In genomic region chr1:92366045-92366405, GRCh38 we compare ENCODE assay signal across 24 cellular contexts.
A peak's percentile ranks its signal among the peaks of the same experiment; 100 is the strongest.
DNase-seq lines count a peak whose midpoint lies in the region; ATAC-seq, FAIRE-seq and TF ChIP-seq lines count a peak whose summit lies in the region.
"Had no signal": no experiment of that assay in that cellular context is flagged by ENCODE, and none has a peak within 500 bp of the region (broad histone marks: within the 10 kb centered on the region; RNA-seq: fewer than 3 reads in every experiment).

No MANE protein-coding gene starts in this region.

- H2AFZ ChIP-seq in GM12878 (ENCODE audit: control insufficient read depth, low read depth, low read length) = no peak overlapping the region; the same call in 1 of the 2 replicates

- H3K36me3 ChIP-seq in GM12878 (ENCODE audit: control insufficient read depth in 2 of 2, insufficient read depth in 2 of 2, low read length in 1 of 2) = peaks cover 0 to 2% of the 10 kb centered on the region in 2 experiments; a peak in 1 of 4 replicates

- SMC1A ChIA-PET in GM12878 (lab: Charles Lee; ENCODE audit: uncharacterized antibody, unreplicated experiment) = interaction anchor here (0.5 to 1.6 kb wide), 9 partner anchors 14 to 121 kb away, joined by 3 to 5 read pairs (median 4); partner anchors contain the start of gene GFI1

- BruUV-seq in GM12878 (replicated peaks; lab: Mats Ljungman, UMichigan) = no TSS peak

- in situ Hi-C loops in GM12878 (cut with MboI) = no loop called here

- POLR2A ChIA-PET in GM12878 (lab: Charles Lee) = interaction anchor here (0.6 to 1.3 kb wide), 3 partner anchors 33 to 48 kb away, joined by 3 to 4 read pairs (median 3); no protein-coding TSS in a partner anchor

- H3K9ac ChIP-seq in GM12878 (ENCODE audit: control insufficient read depth, insufficient read depth, low read length) = no peak overlapping the region

- TF ChIP-seq POLR2A in GM12878 (IDR thresholded peaks at IDR 0.05; ENCODE audit: low read depth, low read length) = no peak

- peak overlapping the region; percentile 37; the same call in 1 of the 2 replicates for H3K27ac ChIP-seq in GM12878 (ENCODE audit: control insufficient read depth, insufficient read depth)
- H3K27ac ChIP-seq: 22Rv1, ascending aorta, skin epidermis had no signal

- intact Hi-C loops in GM12878 (cut with micrococcal nuclease; ENCODE audit: unreplicated experiment) = no loop called here

- no peak for TF ChIP-seq CTCF in GM12878 (IDR thresholded peaks at IDR 0.05 in 2 of 3, conservative IDR thresholded peaks at IDR 0.05 in 1 of 3; ENCODE audit: control insufficient read depth in 2 of 3, extremely low read depth in 1 of 3, insufficient read depth in 1 of 3, low read depth in 3 of 3, low read length in 3 of 3)

- peak; percentile 20; the same call in 1 of the 3 replicates for ATAC-seq in GM12878
- ATAC-seq: Right ventricle myocardium inferior had no signal

- H3K4me2 ChIP-seq in GM12878 (ENCODE audit: control insufficient read depth, insufficient read depth) = peak overlapping the region; percentile 13; the same call in 1 of the 2 replicates

- CTCF ChIA-PET in GM12878 (lab: Yijun Ruan, JAX) = interaction anchor here (0.7 to 1.1 kb wide), 3 partner anchors 33 to 119 kb away, joined by 3 to 4 read pairs (median 3); no protein-coding TSS in a partner anchor

- peaks cover 19% of the 10 kb centered on the region for H3K4me1 ChIP-seq in GM12878 (ENCODE audit: control insufficient read depth, insufficient read depth, low read length)
- H3K4me1 ChIP-seq: ascending aorta had no signal

- no peaks in the 10 kb centered on the region for H3K79me2 ChIP-seq in GM12878 (ENCODE audit: control insufficient read depth, insufficient read depth, low read length)

- WGBS in GM12878 (ENCODE audit: insufficient coverage, insufficient replicate concordance, low lambda C conversion rate, missing lambda C conversion rate) = 98% methylated on average over 2 of the region's 2 CpGs

- H3K4me3 ChIP-seq in GM12878 = no peak overlapping the region
- H3K4me3 ChIP-seq: ascending aorta, skin epidermis had no signal

- TF ChIP-seq EP300 in GM12878 (IDR thresholded peaks at IDR 0.05; ENCODE audit: borderline replicate concordance in 1 of 2, control insufficient read depth in 1 of 2, low read depth in 2 of 2, low read length in 2 of 2) = no peak

- no peaks in the 10 kb centered on the region for H3K9me3 ChIP-seq in GM12878 (replicated peaks; ENCODE audit: control insufficient read depth, insufficient read depth, low read length)
- H3K9me3 ChIP-seq: ascending aorta had no signal

- H3K27me3 ChIP-seq in GM12878 (replicated peaks in 1 of 2; ENCODE audit: control insufficient read depth in 2 of 2, insufficient read depth in 2 of 2, low read length in 1 of 2) = no peaks in the 10 kb centered on the region
- H3K27me3 ChIP-seq: ascending aorta had no signal

- FAIRE-seq in GM12878 (lab: Jason Lieb, UNC) = no peak
- FAIRE-seq: HTR-8/SVneo had no signal

- TF ChIP-seq RAD21 in GM12878 (IDR thresholded peaks at IDR 0.05; ENCODE audit: insufficient read depth, low read depth, low read length) = no peak

- DNase-seq in NK-92 treated with Interleukin-12 subunit alpha and Interleukin-12 subunit beta, amount 100 ng/mL, for 24 hours (lab: John Stamatoyannopoulos, UW) = peak; percentile 56
- no peak for DNase-seq in NK-92 (lab: John Stamatoyannopoulos, UW; ENCODE audit: unreplicated experiment)
- peak; percentile 9 for DNase-seq in stimulated activated CD4-positive, alpha-beta T cell treated with anti-CD3 and anti-CD28 coated beads, Interleukin-15, amount 100 ng/mL, for 24 hours
- DNase-seq in stimulated activated CD4-positive, alpha-beta T cell treated with anti-CD3 and anti-CD28 coated beads, Interleukin-2, amount 100 ng/mL, for 48 hours = no peak
- DNase-seq in GM12878 (ENCODE audit: low read depth, low spot score) = no peak
- no peak for DNase-seq in SHP77 treated with DMSO at 0.1 percent for 48 hours (lab: John Stamatoyannopoulos, UW)
- no peak for DNase-seq in NCI-H2081 (lab: John Stamatoyannopoulos, UW)
- DNase-seq in NCI-H526 (lab: John Stamatoyannopoulos, UW) = no peak
- DNase-seq: activated gamma-delta T cell, caudate nucleus, dermis blood vessel endothelial cell, HFFc6, Karpas-422, mammary epithelial cell, NCI-H187 treated with DMSO at 0.1 percent for 48 hours, NCI-H2227 treated with DMSO at 0.1 percent for 48 hours, NCI-H774, occipital lobe, trophoblast cell had no signal

- no peaks in the 10 kb centered on the region for H4K20me1 ChIP-seq in GM12878 (ENCODE audit: control insufficient read depth, insufficient read depth)

- RAD21 ChIA-PET in GM12878 (lab: Charles Lee; ENCODE audit: unreplicated experiment) = interaction anchor here (0.7 to 1.1 kb wide), 3 partner anchors 33 to 108 kb away, joined by 3 read pairs; no protein-coding TSS in a partner anchor

TF ChIP-seq in GM12878, 131 proteins besides CTCF, POLR2A, EP300 and RAD21:
- TF ChIP-seq KAT2A (conservative IDR thresholded peaks at IDR 0.05; ENCODE audit: control insufficient read depth, low read depth, low read length) (no peak), PRDM15 (CRISPR knock-in tag; IDR thresholded peaks at IDR 0.05) (no peak), PML (IDR thresholded peaks at IDR 0.05; ENCODE audit: low read length) (no peak)
TF ChIP-seq in GM12878: peak in this region for 0.

Comparison
In these comparisons a context has a peak if more than half of its experiments do, and no peak if none do; other contexts are left out.
1. DNase-seq: peak in NK-92 treated with Interleukin-12 subunit alpha and Interleukin-12 subunit beta, amount 100 ng/mL, for 24 hours (single experiment) and stimulated activated CD4-positive, alpha-beta T cell treated with anti-CD3 and anti-CD28 coated beads, Interleukin-15, amount 100 ng/mL, for 24 hours (single experiment); none in NK-92 (single experiment), stimulated activated CD4-positive, alpha-beta T cell treated with anti-CD3 and anti-CD28 coated beads, Interleukin-2, amount 100 ng/mL, for 48 hours (0 of 2), GM12878 (single experiment), SHP77 treated with DMSO at 0.1 percent for 48 hours (single experiment), NCI-H2081 (0 of 2) and NCI-H526 (0 of 2).